In the genomic region with DNA sequence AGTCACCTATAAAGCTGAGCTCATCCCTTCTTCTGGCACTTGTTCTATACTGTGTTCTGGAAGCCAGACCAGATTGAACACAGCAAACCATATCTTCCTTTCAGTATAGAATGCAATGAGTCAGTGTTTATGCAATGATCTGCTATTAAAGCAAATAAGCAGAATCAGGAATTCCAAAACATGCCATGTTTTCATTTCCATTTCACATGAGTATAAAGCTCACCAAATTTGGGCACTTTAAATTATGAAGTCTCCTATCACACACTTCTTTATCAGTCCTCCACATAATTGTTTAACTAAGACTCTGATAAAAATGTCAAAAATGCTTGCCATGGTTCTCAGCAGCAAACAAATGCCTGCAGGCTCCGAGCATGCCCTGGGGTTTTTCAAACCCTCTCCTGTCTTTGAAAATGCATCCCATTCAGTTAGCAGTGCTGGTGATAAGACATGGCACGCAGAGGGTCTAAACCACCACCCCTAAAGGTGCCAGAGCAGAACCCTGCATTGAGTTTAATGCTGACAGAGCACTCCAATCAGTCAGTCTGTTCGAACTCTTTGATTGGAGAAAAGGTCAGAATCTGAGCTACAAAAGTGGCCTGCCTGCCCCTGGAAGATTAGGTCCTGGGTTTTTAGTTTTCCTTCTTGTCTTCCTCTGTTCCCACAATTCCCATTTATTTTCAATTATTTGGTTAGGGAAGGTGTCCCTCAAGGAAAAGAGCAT, we compare ENCODE assay signal across 12 cellular contexts.
DNase-seq lines count a peak whose midpoint lies in the region; ATAC-seq and TF ChIP-seq lines count a peak whose summit lies in the region.
"Had no signal": no experiment of that assay in that cellular context is flagged by ENCODE, and none has a peak within 500 bp of the region (broad histone marks: within the 10 kb centered on the region; RNA-seq: fewer than 3 reads in every experiment).

No MANE protein-coding gene starts in this region.

- no peak overlapping the region for H3K4me3 Mint-ChIP-seq in activated B cell treated with CpG ODN at 0.5 μM for 24 hours

- DNase-seq in ELR (ENCODE audit: low read depth): peak; percentile 53
- no peak for DNase-seq in activated B cell treated with CpG ODN at 0.5 μM for 24 hours
- DNase-seq in foreskin melanocyte: peak; percentile 36
- no peak for DNase-seq in NCI-H2227 treated with DMSO at 0.1 percent for 48 hours (lab: John Stamatoyannopoulos, UW)
- DNase-seq in NCI-H187 (lab: John Stamatoyannopoulos, UW): no peak
- no peak for DNase-seq in adrenal gland
- DNase-seq: heart left ventricle, KG1, NCI-H748 treated with DMSO at 0.1 percent for 48 hours had no signal

- H3K4me3 ChIP-seq in ACC112 (ENCODE audit: low read depth, low read length): peak overlapping the region; percentile 14; the same call in 1 of the 2 replicates
- no peak overlapping the region for H3K4me3 ChIP-seq in adrenal gland
- H3K4me3 ChIP-seq: heart left ventricle, tibial nerve had no signal

- H3K27ac ChIP-seq in ACC112 (ENCODE audit: low read depth, low read length): no peak overlapping the region; the same call in 1 of the 2 replicates
- H3K27ac ChIP-seq in adrenal gland: no peak overlapping the region
- H3K27ac ChIP-seq: heart left ventricle, tibial nerve had no signal

- ATAC-seq in activated B cell treated with CpG ODN at 0.5 μM for 24 hours (ENCODE audit: low read depth) (no peak), GM18867 (IDR thresholded peaks at IDR 0.05; ENCODE audit: unreplicated experiment) (no peak)
- ATAC-seq: heart left ventricle had no signal

- POLR2A ChIA-PET in activated B cell treated with CpG ODN at 0.5 μM for 24 hours (lab: Charles Lee): interaction anchor here (1.0 to 4.3 kb wide), 5 partner anchors 21 to 290 kb away, joined by 3 to 49 read pairs (median 16); a partner anchor contains a TSS

- intact Hi-C loops in activated B cell treated with CpG ODN at 0.5 μM for 24 hours (cut with micrococcal nuclease) (loop anchor here (2.0 kb wide), 1 partner anchor 32 kb away; no protein-coding TSS in a partner anchor), adrenal gland (cut with DNase I) (no loop called here)

- peaks cover 81% of the 10 kb centered on the region for H3K4me1 Mint-ChIP-seq in activated B cell treated with CpG ODN at 0.5 μM for 24 hours

- no peaks in the 10 kb centered on the region for H3K27me3 Mint-ChIP-seq in activated B cell treated with CpG ODN at 0.5 μM for 24 hours

- CTCF ChIA-PET in activated B cell treated with CpG ODN at 0.5 μM for 24 hours (lab: Charles Lee): interaction anchor here (1.3 to 2.5 kb wide), 3 partner anchors 32 to 290 kb away, joined by 3 to 14 read pairs (median 6); no protein-coding TSS in a partner anchor

- H3K9me3 ChIP-seq in adrenal gland (replicated peaks in 1 of 3): no peaks in the 10 kb centered on the region
- H3K9me3 ChIP-seq: heart left ventricle, tibial nerve had no signal

- peaks cover 19% of the 10 kb centered on the region for H3K4me1 ChIP-seq in ACC112 (ENCODE audit: control insufficient read depth, insufficient read depth, low read length, unreplicated experiment)
- H3K4me1 ChIP-seq in adrenal gland (replicated peaks in 1 of 2): no peaks in the 10 kb centered on the region

- H3K27me3 ChIP-seq in ACC112 (ENCODE audit: insufficient read depth, low read length): no peaks in the 10 kb centered on the region
- H3K27me3 ChIP-seq in adrenal gland: no peaks in the 10 kb centered on the region
- H3K27me3 ChIP-seq: heart left ventricle, tibial nerve had no signal

- H3K36me3 ChIP-seq in ACC112 (ENCODE audit: insufficient read depth, low read length): peaks cover 16% of the 10 kb centered on the region
- H3K36me3 ChIP-seq in adrenal gland (replicated peaks in 1 of 2): no peaks in the 10 kb centered on the region
- H3K36me3 ChIP-seq: heart left ventricle had no signal

- no peak overlapping the region for H2AFZ ChIP-seq in ACC112 (ENCODE audit: low read length, unreplicated experiment)

- H3K9me3 Mint-ChIP-seq in activated B cell treated with CpG ODN at 0.5 μM for 24 hours: no peaks in the 10 kb centered on the region

- peak overlapping the region; percentile 88 for H3K27ac Mint-ChIP-seq in activated B cell treated with CpG ODN at 0.5 μM for 24 hours

- TF ChIP-seq CTCF in activated B cell treated with CpG ODN at 0.5 μM for 24 hours (IDR thresholded peaks at IDR 0.05): no peak
- TF ChIP-seq CTCF in adrenal gland (IDR thresholded peaks at IDR 0.05): no peak

- no peaks in the 10 kb centered on the region for H3K36me3 Mint-ChIP-seq in activated B cell treated with CpG ODN at 0.5 μM for 24 hours (ENCODE audit: low read depth)

- WGBS in adrenal gland, 4 donors: 75 to 87% (median 82%) methylated on average over 3 of the region's 3 CpGs

- no peak for TF ChIP-seq POLR2A in adrenal gland (IDR thresholded peaks at IDR 0.05)

- H3K79me2 ChIP-seq in ACC112 (ENCODE audit: control insufficient read depth, insufficient read depth, low read length, unreplicated experiment): no peaks in the 10 kb centered on the region

Comparison
In these comparisons a context has a peak if more than half of its experiments do, and no peak if none do; other contexts are left out.
1. DNase-seq: peak in ELR (single experiment) and foreskin melanocyte (single experiment); none in activated B cell treated with CpG ODN at 0.5 μM for 24 hours (single experiment), NCI-H2227 treated with DMSO at 0.1 percent for 48 hours (single experiment), NCI-H187 (0 of 2) and adrenal gland (0 of 7).